Comparison of ENCODE assay signal across 19 cellular contexts in the genomic region with DNA sequence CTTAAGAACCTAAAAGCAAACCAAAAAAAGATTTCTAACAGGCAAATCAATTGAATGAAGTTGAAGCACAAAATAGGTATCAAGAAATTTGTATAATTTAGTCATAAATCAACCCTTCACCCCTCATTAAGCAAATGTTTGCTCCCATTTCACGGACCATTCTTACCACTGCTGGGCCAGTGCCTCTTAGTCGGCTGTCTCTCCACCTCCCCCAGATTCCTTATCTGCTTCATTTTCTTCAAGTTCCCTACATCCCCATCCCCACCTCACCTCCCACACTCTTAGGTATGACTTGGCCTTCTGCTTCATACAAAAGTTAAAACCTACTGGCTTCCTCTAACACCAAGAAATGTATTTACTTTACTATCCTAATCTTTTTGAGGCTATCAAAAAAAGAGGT.
"Had no signal": no experiment of that assay in that cellular context is flagged by ENCODE, and none has a peak within 500 bp of the region (broad histone marks: within the 10 kb centered on the region; RNA-seq: fewer than 3 reads in every experiment).

No MANE protein-coding gene starts in this region.

- ATAC-seq: heart left ventricle; left lobe of liver; mucosa of descending colon; naive thymus-derived CD8-positive, alpha-beta T cell had no signal

- DNase-seq: colonic mucosa; dermis blood vessel endothelial cell; endodermal cell; heart left ventricle; hippocampal formation; mammary epithelial cell; mucosa of descending colon; naive thymus-derived CD8-positive, alpha-beta T cell; posterior cingulate gyrus; sigmoid colon; stimulated activated CD4-positive, alpha-beta T cell treated with anti-CD3 and anti-CD28 coated beads, Interleukin-2, amount 100 ng/mL, for 24 hours; stimulated activated CD4-positive, alpha-beta T cell treated with anti-CD3 and anti-CD28 coated beads, Interleukin-4, amount 100 ng/mL, for 4 hours; stimulated activated naive CD4-positive, alpha-beta T cell; thyroid gland had no signal

- H3K27me3 ChIP-seq: colonic mucosa, heart left ventricle, sigmoid colon, suprapubic skin, thyroid gland had no signal

- H3K27ac Mint-ChIP-seq: endodermal cell, type B pancreatic cell had no signal

- H3K27me3 Mint-ChIP-seq: naive thymus-derived CD8-positive, alpha-beta T cell; type B pancreatic cell had no signal

- H3K9me3 Mint-ChIP-seq: naive thymus-derived CD8-positive, alpha-beta T cell; neural crest cell; type B pancreatic cell had no signal

- H3K4me3 Mint-ChIP-seq: endodermal cell; naive thymus-derived CD8-positive, alpha-beta T cell; neural crest cell; type B pancreatic cell had no signal

- H3K9me3 ChIP-seq: colonic mucosa, heart left ventricle, mucosa of descending colon, sigmoid colon, suprapubic skin, thyroid gland had no signal

- H3K4me3 ChIP-seq: colonic mucosa, heart left ventricle, mucosa of descending colon, sigmoid colon, skin epidermis, suprapubic skin, thyroid gland had no signal

- H3K36me3 ChIP-seq: colonic mucosa had no signal
